In genomic region chr11:64858467-64859401, GRCh38 we compare ENCODE assay signal across 8 cellular contexts. TPM values are rescaled to one million over a fixed set of nuclear protein-coding genes. Genes with fewer than 3 reads are reported as not detected.
DNase-seq lines count a peak whose midpoint lies in the region; ATAC-seq and TF ChIP-seq lines count a peak whose summit lies in the region.

No MANE protein-coding gene starts in this region.

- H3K36me3 Mint-ChIP-seq in activated T-helper 2 cell treated with anti-CD3 and anti-CD28 coated beads, Interferon-gamma antibody, Interleukin-2, Interleukin-4, amounts not matched to agents 10 μg/mL and 5 μg/mL and 100 μg/mL, durations not matched to agents 14 hours and 24 hours and 36 hours (ENCODE audit: low read depth) = peaks cover 64% of the 10 kb centered on the region

- no peaks in the 10 kb centered on the region for H3K9me3 ChIP-seq in mucosa of rectum (ENCODE audit: control insufficient read depth in 2 of 2, low read length in 2 of 2)
- H3K9me3 ChIP-seq in thyroid gland = no peaks in the 10 kb centered on the region

- 84 to 94% methylated on average over 13 to 20 of the region's 20 CpGs for WGBS in thyroid gland, 2 donors

- H3K4me3 ChIP-seq in mucosa of rectum (ENCODE audit: low read length in 2 of 2) (no peak overlapping the region), thyroid gland (replicated peaks in 1 of 3) (no peak overlapping the region)

- no peak for TF ChIP-seq CTCF in thyroid gland (IDR thresholded peaks at IDR 0.05)

- peaks cover 69% of the 10 kb centered on the region for H3K4me1 Mint-ChIP-seq in activated T-helper 2 cell treated with anti-CD3 and anti-CD28 coated beads, Interferon-gamma antibody, Interleukin-2, Interleukin-4, amounts not matched to agents 10 μg/mL and 5 μg/mL and 100 μg/mL, durations not matched to agents 14 hours and 24 hours and 36 hours (ENCODE audit: low read depth)

- ATAC-seq in HG03439 (IDR thresholded peaks at IDR 0.05; ENCODE audit: unreplicated experiment) (peak; percentile 20), GM21825 (IDR thresholded peaks at IDR 0.05; ENCODE audit: unreplicated experiment) (no peak)

- H3K9me3 Mint-ChIP-seq in activated T-helper 2 cell treated with anti-CD3 and anti-CD28 coated beads, Interferon-gamma antibody, Interleukin-2, Interleukin-4, amounts not matched to agents 10 μg/mL and 5 μg/mL and 100 μg/mL, durations not matched to agents 14 hours and 24 hours and 36 hours = no peaks in the 10 kb centered on the region

- peak overlapping the region; percentile 96 for H3K27ac Mint-ChIP-seq in activated T-helper 2 cell treated with anti-CD3 and anti-CD28 coated beads, Interferon-gamma antibody, Interleukin-2, Interleukin-4, amounts not matched to agents 10 μg/mL and 5 μg/mL and 100 μg/mL, durations not matched to agents 14 hours and 24 hours and 36 hours

- H3K36me3 ChIP-seq in mucosa of rectum (ENCODE audit: control insufficient read depth in 2 of 2, insufficient read depth in 2 of 2, low read length in 2 of 2) (peaks cover 32 to 33% of the 10 kb centered on the region in 2 donors), thyroid gland (peaks cover 15 to 22% of the 10 kb centered on the region in 2 donors)

- H3K9ac ChIP-seq in mucosa of rectum (ENCODE audit: low read depth in 1 of 2, low read length in 2 of 2) = no peak overlapping the region

- peak overlapping the region; percentile 52 to 82 for H3K27ac ChIP-seq in mucosa of rectum (ENCODE audit: low read depth in 2 of 2, low read length in 2 of 2)
- peak overlapping the region in 1 of 3 donors; percentile 18 for H3K27ac ChIP-seq in thyroid gland

- DNase-seq in ELR (ENCODE audit: low read depth) (peak; percentile 36), cerebellar cortex (ENCODE audit: low spot score) (no peak), HPDE6-E6E7 (ENCODE audit: extremely low spot score) (no peak), thyroid gland (no peak)
- peak; percentile 57 for DNase-seq in activated T-helper 2 cell treated with anti-CD3 and anti-CD28 coated beads, Interferon-gamma antibody, Interleukin-2, Interleukin-4, amounts not matched to agents 10 μg/mL and 5 μg/mL and 100 μg/mL, durations not matched to agents 14 hours and 24 hours and 36 hours (ENCODE audit: low spot score)

- no peaks in the 10 kb centered on the region for H3K27me3 Mint-ChIP-seq in activated T-helper 2 cell treated with anti-CD3 and anti-CD28 coated beads, Interferon-gamma antibody, Interleukin-2, Interleukin-4, amounts not matched to agents 10 μg/mL and 5 μg/mL and 100 μg/mL, durations not matched to agents 14 hours and 24 hours and 36 hours (ENCODE audit: low read depth)

- H3K27me3 ChIP-seq in mucosa of rectum (ENCODE audit: control insufficient read depth in 2 of 2, insufficient read depth in 2 of 2, low read length in 2 of 2) = no peaks in the 10 kb centered on the region
- H3K27me3 ChIP-seq in thyroid gland = no peaks in the 10 kb centered on the region

- intact Hi-C loops in activated T-helper 2 cell treated with anti-CD3 and anti-CD28 coated beads, Interferon-gamma antibody, Interleukin-2, Interleukin-4, amounts not matched to agents 10 μg/mL and 5 μg/mL and 100 μg/mL, durations not matched to agents 14 hours and 24 hours and 36 hours (cut with micrococcal nuclease) = loop anchor here (1.0 to 2.0 kb wide), 6 partner anchors 7 to 58 kb away; partner anchors contain the start of genes ATG2A and MEN1
- intact Hi-C loops in thyroid gland (cut with DNase I) = no loop called here

- H3K4me1 ChIP-seq in mucosa of rectum (ENCODE audit: control insufficient read depth in 2 of 2, insufficient read depth in 2 of 2, low read length in 2 of 2) (peaks cover 58 to 65% of the 10 kb centered on the region in 2 donors), thyroid gland (peaks cover 19 to 57% of the 10 kb centered on the region in 2 donors)

- peak overlapping the region; percentile 34 for H3K4me3 Mint-ChIP-seq in activated T-helper 2 cell treated with anti-CD3 and anti-CD28 coated beads, Interferon-gamma antibody, Interleukin-2, Interleukin-4, amounts not matched to agents 10 μg/mL and 5 μg/mL and 100 μg/mL, durations not matched to agents 14 hours and 24 hours and 36 hours (ENCODE audit: low read depth)

- no peak for TF ChIP-seq POLR2A in thyroid gland (IDR thresholded peaks at IDR 0.05)

RNA-seq across cellular contexts. Expression of gene CDC42BPG, which starts 14.3 kb away (rescaled TPM):
- 0.07 and 0.32 TPM in 2 replicates for total RNA-seq in activated T-helper 2 cell treated with anti-CD3 and anti-CD28 coated beads, Interferon-gamma antibody, Interleukin-2, Interleukin-4, amounts not matched to agents 10 μg/mL and 5 μg/mL and 100 μg/mL, durations not matched to agents 14 hours and 24 hours and 36 hours
- 10 to 100 TPM in 2 of 4 donors, 1 to 10 TPM in 2; 7.8 to 13.9 (median 10.2) TPM for total RNA-seq in thyroid gland

RNA-seq across cellular contexts. Expression of gene EHD1, which starts 19.7 kb away (rescaled TPM):
- total RNA-seq in activated T-helper 2 cell treated with anti-CD3 and anti-CD28 coated beads, Interferon-gamma antibody, Interleukin-2, Interleukin-4, amounts not matched to agents 10 μg/mL and 5 μg/mL and 100 μg/mL, durations not matched to agents 14 hours and 24 hours and 36 hours = 107 TPM in 2 replicates
- 10 to 100 TPM; 53.5 to 90.7 (median 67.4) TPM for total RNA-seq in thyroid gland

RNA-seq across cellular contexts. Expression of gene MEN1, which starts 48.4 kb away (rescaled TPM):
- 46.2 and 47.2 TPM in 2 replicates for total RNA-seq in activated T-helper 2 cell treated with anti-CD3 and anti-CD28 coated beads, Interferon-gamma antibody, Interleukin-2, Interleukin-4, amounts not matched to agents 10 μg/mL and 5 μg/mL and 100 μg/mL, durations not matched to agents 14 hours and 24 hours and 36 hours
- total RNA-seq in thyroid gland = 10 to 100 TPM; 23.5 to 31.5 (median 25.1) TPM

RNA-seq across cellular contexts. Expression of gene MAP4K2, which starts 55.7 kb away (rescaled TPM):
- total RNA-seq in activated T-helper 2 cell treated with anti-CD3 and anti-CD28 coated beads, Interferon-gamma antibody, Interleukin-2, Interleukin-4, amounts not matched to agents 10 μg/mL and 5 μg/mL and 100 μg/mL, durations not matched to agents 14 hours and 24 hours and 36 hours = 72.1 and 77.5 TPM in 2 replicates
- total RNA-seq in thyroid gland = 10 to 100 TPM; 35.5 to 77.8 (median 37.5) TPM

RNA-seq across cellular contexts. Expression of gene ATG2A, which starts 58.3 kb away (rescaled TPM):
- 20.7 and 26.1 TPM in 2 replicates for total RNA-seq in activated T-helper 2 cell treated with anti-CD3 and anti-CD28 coated beads, Interferon-gamma antibody, Interleukin-2, Interleukin-4, amounts not matched to agents 10 μg/mL and 5 μg/mL and 100 μg/mL, durations not matched to agents 14 hours and 24 hours and 36 hours
- total RNA-seq in thyroid gland = 10 to 100 TPM; 19.5 to 43.1 (median 36.7) TPM

Comparison
In these comparisons a context has a peak if more than half of its experiments do, and no peak if none do; other contexts are left out.
1. DNase-seq: peak in ELR (single experiment) and activated T-helper 2 cell treated with anti-CD3 and anti-CD28 coated beads, Interferon-gamma antibody, Interleukin-2, Interleukin-4, amounts not matched to agents 10 μg/mL and 5 μg/mL and 100 μg/mL, durations not matched to agents 14 hours and 24 hours and 36 hours (single experiment); none in cerebellar cortex (single experiment), HPDE6-E6E7 (single experiment) and thyroid gland (0 of 2).